Comparison of ENCODE assay signal across 16 cellular contexts in the genomic region with DNA sequence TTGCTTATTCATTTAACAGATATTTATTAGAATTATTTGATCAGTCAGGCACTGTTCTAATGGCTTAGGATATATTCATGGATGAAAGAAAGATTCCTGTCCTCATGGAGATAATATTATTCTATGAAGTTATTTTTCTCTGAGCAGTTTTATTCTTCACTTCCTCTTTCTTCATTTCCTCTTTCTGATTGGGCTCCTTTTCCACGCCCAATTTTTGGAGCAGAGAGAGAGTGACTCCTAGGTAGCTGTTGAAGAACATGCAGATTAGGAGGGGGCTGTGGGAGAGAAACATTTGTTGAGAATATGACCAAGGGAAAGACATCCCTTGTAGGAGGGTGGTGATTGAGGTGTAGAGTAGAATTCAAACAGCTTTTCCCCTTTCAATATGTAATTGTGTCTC. TPM values are rescaled to one million over a fixed set of nuclear protein-coding genes. Genes with fewer than 3 reads are reported as not detected.
A peak's percentile ranks its signal among the peaks of the same experiment; 100 is the strongest.
DNase-seq lines count a peak whose midpoint lies in the region; ATAC-seq and TF ChIP-seq lines count a peak whose summit lies in the region.
"Had no signal": no experiment of that assay in that cellular context is flagged by ENCODE, and none has a peak within 500 bp of the region (broad histone marks: within the 10 kb centered on the region; RNA-seq: fewer than 3 reads in every experiment).

No MANE protein-coding gene starts in this region.

- H3K27me3 ChIP-seq in Caco-2 (replicated peaks; ENCODE audit: control insufficient read depth, insufficient read depth, low read length) (no peaks in the 10 kb centered on the region), right cardiac atrium (ENCODE audit: control insufficient read depth, insufficient read depth) (no peaks in the 10 kb centered on the region)
- H3K27me3 ChIP-seq: thyroid gland had no signal

- H3K9me3 ChIP-seq in Caco-2 = no peaks in the 10 kb centered on the region
- no peaks in the 10 kb centered on the region for H3K9me3 ChIP-seq in right cardiac atrium (ENCODE audit: control insufficient read depth, low read length)
- H3K9me3 ChIP-seq: esophagus squamous epithelium, thyroid gland had no signal

- BruUV-seq in Caco-2 (replicated peaks; lab: Mats Ljungman, UMichigan) = no TSS peak

- peak; percentile 80 for ATAC-seq in GM19395 (IDR thresholded peaks at IDR 0.05; ENCODE audit: unreplicated experiment)
- ATAC-seq in HG03432 (IDR thresholded peaks at IDR 0.05; ENCODE audit: unreplicated experiment) = peak; percentile 61
- ATAC-seq in stimulated activated memory B cell treated with anti-CD40 and anti-IgM and Interleukin-4, amounts not matched to agents 10 μg/mL and 1 μg/mL and 100 μg/mL, for 72 hours = peak; percentile 55
- no peak for ATAC-seq in right cardiac atrium
- no peak for ATAC-seq in HG02938 (IDR thresholded peaks at IDR 0.05; ENCODE audit: unreplicated experiment)
- ATAC-seq: left ventricle myocardium superior had no signal

- H3K36me3 ChIP-seq in Caco-2 (ENCODE audit: control insufficient read depth, insufficient read depth, low read length) = no peaks in the 10 kb centered on the region
- H3K36me3 ChIP-seq: esophagus squamous epithelium, thyroid gland had no signal

- 51% methylated on average over 1 of the region's 1 CpG for WGBS in right cardiac atrium

- no peak overlapping the region for H3K4me3 Mint-ChIP-seq in stimulated activated memory B cell treated with anti-CD40 and anti-IgM and Interleukin-4, amounts not matched to agents 10 μg/mL and 1 μg/mL and 100 μg/mL, for 72 hours
- no peak overlapping the region for H3K4me3 Mint-ChIP-seq in Caco-2 (ENCODE audit: unreplicated experiment)
- H3K4me3 Mint-ChIP-seq: activated T-cell treated with anti-CD3 and anti-CD28 coated beads, Interleukin-2, amount 50 U/mL, for 24 hours had no signal

- peak; percentile 78 for DNase-seq in SIG-M5 treated with dmso at 0.1 percent for 504 hours (lab: John Stamatoyannopoulos, UW; ENCODE audit: unreplicated experiment)
- no peak for DNase-seq in Caco-2
- DNase-seq in right cardiac atrium = no peak
- no peak for DNase-seq in NCI-H524 (lab: John Stamatoyannopoulos, UW)
- DNase-seq: activated CD4-positive, CD25-positive, alpha-beta regulatory T cell; activated T-cell treated with anti-CD3 and anti-CD28 coated beads, Interleukin-2, amount 50 U/mL, for 24 hours; esophagus squamous epithelium; left ventricle myocardium superior; NCI-H446; Right ventricle myocardium superior; thyroid gland had no signal

- CTCF ChIA-PET in Caco-2 (lab: Charles Lee) = interaction anchor here (0.6 kb wide), 1 partner anchor 1736 kb away, joined by 5 read pairs; no protein-coding TSS in a partner anchor

- no peaks in the 10 kb centered on the region for H3K36me3 Mint-ChIP-seq in stimulated activated memory B cell treated with anti-CD40 and anti-IgM and Interleukin-4, amounts not matched to agents 10 μg/mL and 1 μg/mL and 100 μg/mL, for 72 hours
- H3K36me3 Mint-ChIP-seq in Caco-2 (ENCODE audit: insufficient read depth, unreplicated experiment) = no peaks in the 10 kb centered on the region

- no peaks in the 10 kb centered on the region for H3K9me3 Mint-ChIP-seq in stimulated activated memory B cell treated with anti-CD40 and anti-IgM and Interleukin-4, amounts not matched to agents 10 μg/mL and 1 μg/mL and 100 μg/mL, for 72 hours
- no peaks in the 10 kb centered on the region for H3K9me3 Mint-ChIP-seq in Caco-2 (ENCODE audit: unreplicated experiment)
- H3K9me3 Mint-ChIP-seq: activated T-cell treated with anti-CD3 and anti-CD28 coated beads, Interleukin-2, amount 50 U/mL, for 24 hours had no signal

- peaks cover 2% of the 10 kb centered on the region; the same call in 1 of the 2 replicates for H3K4me1 ChIP-seq in Caco-2
- H3K4me1 ChIP-seq in right cardiac atrium (ENCODE audit: control insufficient read depth, insufficient read depth, low read length) = no peaks in the 10 kb centered on the region
- H3K4me1 ChIP-seq: esophagus squamous epithelium, thyroid gland had no signal

- intact Hi-C loops in Caco-2 (cut with micrococcal nuclease; ENCODE audit: unreplicated experiment) = no loop called here
- intact Hi-C loops in right cardiac atrium (cut with DNase I) = loop anchor here in 1 of 4 donors (10.0 kb wide), 1 partner anchor 1253 kb away; no protein-coding TSS in a partner anchor

- TF ChIP-seq CTCF in Caco-2 (IDR thresholded peaks at IDR 0.05; ENCODE audit: insufficient read depth in 1 of 2, low read depth in 1 of 2, low read length in 1 of 2, severe bottlenecking in 1 of 2, unreplicated experiment in 1 of 2) = no peak

- H3K4me3 ChIP-seq in Caco-2 (ENCODE audit: low read depth, low read length) (no peak overlapping the region), right cardiac atrium (ENCODE audit: low read length) (no peak overlapping the region)
- H3K4me3 ChIP-seq: esophagus squamous epithelium, skin epidermis, thyroid gland had no signal

- H3K27me3 Mint-ChIP-seq in stimulated activated memory B cell treated with anti-CD40 and anti-IgM and Interleukin-4, amounts not matched to agents 10 μg/mL and 1 μg/mL and 100 μg/mL, for 72 hours = no peaks in the 10 kb centered on the region
- peaks cover 14% of the 10 kb centered on the region for H3K27me3 Mint-ChIP-seq in Caco-2 (ENCODE audit: insufficient read depth, unreplicated experiment)

- peaks cover 13% of the 10 kb centered on the region for H3K4me1 Mint-ChIP-seq in stimulated activated memory B cell treated with anti-CD40 and anti-IgM and Interleukin-4, amounts not matched to agents 10 μg/mL and 1 μg/mL and 100 μg/mL, for 72 hours
- H3K4me1 Mint-ChIP-seq in Caco-2 (ENCODE audit: low read depth, unreplicated experiment) = peaks cover 3% of the 10 kb centered on the region

- no peak overlapping the region for H3K27ac ChIP-seq in right cardiac atrium (ENCODE audit: low read length)
- H3K27ac ChIP-seq: esophagus squamous epithelium, skin epidermis, thyroid gland had no signal

- POLR2A ChIA-PET in Caco-2 (lab: Charles Lee) = no interaction called here

- peak overlapping the region; percentile 66 for H3K27ac Mint-ChIP-seq in stimulated activated memory B cell treated with anti-CD40 and anti-IgM and Interleukin-4, amounts not matched to agents 10 μg/mL and 1 μg/mL and 100 μg/mL, for 72 hours
- H3K27ac Mint-ChIP-seq in Caco-2 (ENCODE audit: unreplicated experiment) = no peak overlapping the region
- H3K27ac Mint-ChIP-seq: activated T-cell treated with anti-CD3 and anti-CD28 coated beads, Interleukin-2, amount 50 U/mL, for 24 hours had no signal

RNA-seq across cellular contexts. Expression of a gene that starts 6.0 kb away (rescaled TPM):
- total RNA-seq in Caco-2 (2022) (48.7 and 56.6 TPM in 2 replicates), right cardiac atrium (10 to 100 TPM in 1 of 4 donors, 1 to 10 TPM in 3; 7.3 to 11.7 (median 9.0) TPM)
- 15.1 TPM for polyA plus RNA-seq in right cardiac atrium

Comparison
In these comparisons a context has a peak if more than half of its experiments do, and no peak if none do; other contexts are left out.
1. ATAC-seq: peak in GM19395 (single experiment), HG03432 (single experiment) and stimulated activated memory B cell treated with anti-CD40 and anti-IgM and Interleukin-4, amounts not matched to agents 10 μg/mL and 1 μg/mL and 100 μg/mL, for 72 hours (single experiment); none in right cardiac atrium (0 of 2) and HG02938 (single experiment).